ENCODE assay signal across 16 cellular contexts in genomic region chr5:38135486-38136031, GRCh38.
DNase-seq lines count a peak whose midpoint lies in the region; ATAC-seq and TF ChIP-seq lines count a peak whose summit lies in the region.
"Had no signal": no experiment of that assay in that cellular context is flagged by ENCODE, and none has a peak within 500 bp of the region (broad histone marks: within the 10 kb centered on the region; RNA-seq: fewer than 3 reads in every experiment).

No MANE protein-coding gene starts in this region.

- peak overlapping the region; percentile 23; the same call in 1 of the 2 replicates for H3K27ac Mint-ChIP-seq in WTC11
- H3K27ac Mint-ChIP-seq: CD14-positive monocyte; CD8-positive, alpha-beta T cell had no signal

- H3K36me3 ChIP-seq in HEK293 (ENCODE audit: control insufficient read depth in 2 of 2, insufficient read depth in 1 of 2, low read length in 2 of 2), result no peaks in the 10 kb centered on the region
- no peaks in the 10 kb centered on the region for H3K36me3 ChIP-seq in mesodermal cell (ENCODE audit: control insufficient read depth, insufficient read depth, low read length)
- no peaks in the 10 kb centered on the region for H3K36me3 ChIP-seq in psoas muscle (ENCODE audit: insufficient read depth in 1 of 2, low read depth in 1 of 2)
- no peaks in the 10 kb centered on the region for H3K36me3 ChIP-seq in BE2C

- CTCF ChIA-PET in HEK293 (lab: Yijun Ruan, JAX), result interaction anchor here (0.7 kb wide), 2 partner anchors 468 to 481 kb away, joined by 3 to 5 read pairs; no protein-coding TSS in a partner anchor
- CTCF ChIA-PET in WTC11 (lab: Charles Lee), result no interaction called here

- DNase-seq in WTC11 (ENCODE audit: low spot score) (no peak), psoas muscle (no peak), left lobe of liver (ENCODE audit: low spot score) (no peak), BE2C (no peak), putamen (ENCODE audit: low spot score) (no peak)
- DNase-seq: CD8-positive, alpha-beta T cell; COR-L47; DND-41; GDM1; GM23248; H9; IMR-90 had no signal

- peaks cover 21% of the 10 kb centered on the region for H3K4me1 Mint-ChIP-seq in WTC11
- H3K4me1 Mint-ChIP-seq: CD14-positive monocyte had no signal

- TF ChIP-seq CTCF in HEK293 (tag by site-specific recombination; IDR thresholded peaks at IDR 0.05) (no peak), WTC11 (IDR thresholded peaks at IDR 0.05) (no peak), psoas muscle (IDR thresholded peaks at IDR 0.05) (no peak), BE2C (IDR thresholded peaks at IDR 0.05; ENCODE audit: low read depth, low read length) (no peak)

- intact Hi-C loops in psoas muscle (cut with DNase I), result loop anchor here in 1 of 2 donors (2.0 to 10.0 kb wide), 2 partner anchors 31 to 91 kb away; no protein-coding TSS in a partner anchor

- WGBS in mesodermal cell (ENCODE audit: insufficient coverage in 2 of 2), 2 experiments, result 84 to 91% methylated on average over 7 of the region's 9 CpGs
- WGBS in psoas muscle, 3 donors, result 54 to 68% (median 54%) methylated on average over 9 of the region's 9 CpGs

- H3K4me3 Mint-ChIP-seq in WTC11, result no peak overlapping the region
- H3K4me3 Mint-ChIP-seq: CD14-positive monocyte; CD8-positive, alpha-beta T cell; H9 had no signal

- H3K4me3 ChIP-seq in HEK293 (ENCODE audit: low read depth, low read length), result no peak overlapping the region
- H3K4me3 ChIP-seq in mesodermal cell (ENCODE audit: extremely low read depth, insufficient read depth, low read length, poor library complexity, severe bottlenecking), result no peak overlapping the region
- H3K4me3 ChIP-seq in psoas muscle, result peak overlapping the region; percentile 42
- no peak overlapping the region for H3K4me3 ChIP-seq in BE2C (ENCODE audit: low read depth, low read length)
- H3K4me3 ChIP-seq: A549, GM23248 had no signal

- no peaks in the 10 kb centered on the region for H3K4me1 ChIP-seq in HEK293 (ENCODE audit: control insufficient read depth, insufficient read depth, low read length)
- peaks cover 14% of the 10 kb centered on the region for H3K4me1 ChIP-seq in mesodermal cell (ENCODE audit: control insufficient read depth, insufficient read depth, low read length, poor library complexity, severe bottlenecking)
- peaks cover 12% of the 10 kb centered on the region for H3K4me1 ChIP-seq in psoas muscle
- H3K4me1 ChIP-seq in BE2C, result no peaks in the 10 kb centered on the region
- H3K4me1 ChIP-seq: A549 had no signal

- H3K36me3 Mint-ChIP-seq in WTC11, result no peaks in the 10 kb centered on the region
- H3K36me3 Mint-ChIP-seq: CD14-positive monocyte; CD8-positive, alpha-beta T cell had no signal

- POLR2A ChIA-PET in HEK293 (lab: Yijun Ruan, JAX), result no interaction called here
- POLR2A ChIA-PET in WTC11 (lab: Charles Lee), result interaction anchor here (0.6 kb wide), 1 partner anchor 735 kb away, joined by 6 read pairs; no protein-coding TSS in a partner anchor

- peak; percentile 56 for ATAC-seq in WTC11
- peak in 2 of 4 donors; percentile 13 to 14 for ATAC-seq in psoas muscle
- ATAC-seq in left lobe of liver, result no peak
- ATAC-seq: A549; CD8-positive, alpha-beta T cell had no signal

- H3K27me3 ChIP-seq in psoas muscle (ENCODE audit: insufficient read depth in 3 of 3, low read length in 2 of 3) (no peaks in the 10 kb centered on the region), BE2C (no peaks in the 10 kb centered on the region)

- H3K9me3 ChIP-seq in HEK293 (ENCODE audit: control insufficient read depth, insufficient read depth, low read depth, low read length) (no peaks in the 10 kb centered on the region), mesodermal cell (ENCODE audit: control insufficient read depth, low read length) (no peaks in the 10 kb centered on the region), psoas muscle (no peaks in the 10 kb centered on the region), BE2C (no peaks in the 10 kb centered on the region)
- H3K9me3 ChIP-seq: A549 had no signal

- H3K9me3 Mint-ChIP-seq in WTC11, result peaks cover 8% of the 10 kb centered on the region; the same call in 1 of the 2 replicates
- H3K9me3 Mint-ChIP-seq: CD8-positive, alpha-beta T cell; H9 had no signal

- H3K27me3 Mint-ChIP-seq in WTC11 (ENCODE audit: low read depth), result no peaks in the 10 kb centered on the region; the same call in 1 of the 2 replicates

- H3K27ac ChIP-seq in HEK293 (ENCODE audit: extremely low read depth, low read depth, low read length) (no peak overlapping the region), mesodermal cell (ENCODE audit: low read depth, low read length, severe bottlenecking) (peak overlapping the region; percentile 78), psoas muscle (peak overlapping the region; percentile 82)
- H3K27ac ChIP-seq: A549, GM23248 had no signal

TF ChIP-seq in HEK293, 187 proteins besides CTCF, POLR2A, EP300 and RAD21:
- TF ChIP-seq YY2 (tag by site-specific recombination; IDR thresholded peaks at IDR 0.05) (no peak), EGR2 (tag by site-specific recombination; IDR thresholded peaks at IDR 0.05; ENCODE audit: low read depth) (peak; percentile 90), ZFHX2 (tag by site-specific recombination; conservative IDR thresholded peaks at IDR 0.05) (peak; percentile 93)

TF ChIP-seq in WTC11, 78 proteins besides CTCF, POLR2A, EP300 and RAD21:
- TF ChIP-seq, protein P1, sequence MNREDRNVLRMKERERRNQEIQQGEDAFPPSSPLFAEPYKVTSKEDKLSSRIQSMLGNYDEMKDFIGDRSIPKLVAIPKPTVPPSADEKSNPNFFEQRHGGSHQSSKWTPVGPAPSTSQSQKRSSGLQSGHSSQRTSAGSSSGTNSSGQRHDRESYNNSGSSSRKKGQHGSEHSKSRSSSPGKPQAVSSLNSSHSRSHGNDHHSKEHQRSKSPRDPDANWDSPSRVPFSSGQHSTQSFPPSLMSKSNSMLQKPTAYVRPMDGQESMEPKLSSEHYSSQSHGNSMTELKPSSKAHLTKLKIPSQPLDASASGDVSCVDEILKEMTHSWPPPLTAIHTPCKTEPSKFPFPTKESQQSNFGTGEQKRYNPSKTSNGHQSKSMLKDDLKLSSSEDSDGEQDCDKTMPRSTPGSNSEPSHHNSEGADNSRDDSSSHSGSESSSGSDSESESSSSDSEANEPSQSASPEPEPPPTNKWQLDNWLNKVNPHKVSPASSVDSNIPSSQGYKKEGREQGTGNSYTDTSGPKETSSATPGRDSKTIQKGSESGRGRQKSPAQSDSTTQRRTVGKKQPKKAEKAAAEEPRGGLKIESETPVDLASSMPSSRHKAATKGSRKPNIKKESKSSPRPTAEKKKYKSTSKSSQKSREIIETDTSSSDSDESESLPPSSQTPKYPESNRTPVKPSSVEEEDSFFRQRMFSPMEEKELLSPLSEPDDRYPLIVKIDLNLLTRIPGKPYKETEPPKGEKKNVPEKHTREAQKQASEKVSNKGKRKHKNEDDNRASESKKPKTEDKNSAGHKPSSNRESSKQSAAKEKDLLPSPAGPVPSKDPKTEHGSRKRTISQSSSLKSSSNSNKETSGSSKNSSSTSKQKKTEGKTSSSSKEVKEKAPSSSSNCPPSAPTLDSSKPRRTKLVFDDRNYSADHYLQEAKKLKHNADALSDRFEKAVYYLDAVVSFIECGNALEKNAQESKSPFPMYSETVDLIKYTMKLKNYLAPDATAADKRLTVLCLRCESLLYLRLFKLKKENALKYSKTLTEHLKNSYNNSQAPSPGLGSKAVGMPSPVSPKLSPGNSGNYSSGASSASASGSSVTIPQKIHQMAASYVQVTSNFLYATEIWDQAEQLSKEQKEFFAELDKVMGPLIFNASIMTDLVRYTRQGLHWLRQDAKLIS (CRISPR knock-in tag; IDR thresholded peaks at IDR 0.05; ENCODE audit: borderline replicate concordance), result no peak
- TF ChIP-seq FOXJ3 (CRISPR knock-in tag; IDR thresholded peaks at IDR 0.05; ENCODE audit: borderline replicate concordance) (no peak), NFATC4 (CRISPR knock-in tag; IDR thresholded peaks at IDR 0.05) (no peak), MLX (CRISPR knock-in tag; IDR thresholded peaks at IDR 0.05) (no peak), NR2C2 (CRISPR knock-in tag; IDR thresholded peaks at IDR 0.05) (no peak), FOXK1 (CRISPR knock-in tag; IDR thresholded peaks at IDR 0.05) (no peak), ESRRA (CRISPR knock-in tag; IDR thresholded peaks at IDR 0.05; ENCODE audit: borderline replicate concordance) (no peak)
- TF ChIP-seq, protein P2, sequence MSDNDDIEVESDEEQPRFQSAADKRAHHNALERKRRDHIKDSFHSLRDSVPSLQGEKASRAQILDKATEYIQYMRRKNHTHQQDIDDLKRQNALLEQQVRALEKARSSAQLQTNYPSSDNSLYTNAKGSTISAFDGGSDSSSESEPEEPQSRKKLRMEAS (CRISPR knock-in tag; IDR thresholded peaks at IDR 0.05), result no peak
